8 cellular contexts compared by ENCODE assay signal in the genomic region with DNA sequence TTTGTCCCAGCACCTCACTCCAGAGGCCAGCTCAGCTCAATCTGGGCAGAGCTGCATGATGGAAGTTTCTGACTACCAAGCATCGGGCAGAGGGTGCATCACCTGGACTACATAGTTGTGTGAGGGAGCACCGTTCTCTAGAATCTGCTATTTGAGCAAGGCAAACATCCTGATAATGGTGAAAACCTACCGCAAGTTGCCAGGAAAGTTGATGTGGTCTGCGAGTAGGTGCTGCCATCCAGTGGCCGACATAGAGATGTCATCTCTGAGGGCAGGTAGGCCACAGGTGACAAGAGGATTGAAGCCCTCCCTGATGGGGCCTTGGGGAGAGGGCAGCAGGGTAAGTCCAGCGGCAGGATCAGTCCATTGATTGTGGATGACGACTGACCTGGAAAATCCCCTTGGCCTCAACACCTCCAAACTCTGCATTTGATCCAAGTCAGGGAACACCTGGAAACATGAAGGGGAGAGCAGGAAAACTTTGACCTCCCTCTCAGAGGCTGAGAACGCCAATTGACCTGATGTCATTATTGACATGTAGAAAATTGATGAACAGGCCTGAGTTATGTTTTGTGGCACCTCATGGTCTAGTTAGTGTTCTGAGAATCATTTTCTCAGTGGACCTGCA. TPM values are rescaled to one million over a fixed set of nuclear protein-coding genes. Genes with fewer than 3 reads are reported as not detected.
A peak's percentile ranks its signal among the peaks of the same experiment; 100 is the strongest.
DNase-seq lines count a peak whose midpoint lies in the region; ATAC-seq and TF ChIP-seq lines count a peak whose summit lies in the region.

No MANE protein-coding gene starts in this region.

- intact Hi-C loops in testis (cut with DNase I; ENCODE audit: low total_unique reads), result no loop called here

- TF ChIP-seq POLR2A in testis (IDR thresholded peaks at IDR 0.05), result no peak

- peak; percentile 70 for TF ChIP-seq CTCF in foreskin keratinocyte (conservative IDR thresholded peaks at IDR 0.05)
- TF ChIP-seq CTCF in testis (IDR thresholded peaks at IDR 0.05), result peak in 2 of 3 experiments; percentile 38 to 40

- H3K4me1 ChIP-seq in foreskin keratinocyte (no peaks in the 10 kb centered on the region), testis (no peaks in the 10 kb centered on the region)
- H3K4me1 ChIP-seq in effector memory CD4-positive, alpha-beta T cell (ENCODE audit: control insufficient read depth, insufficient read depth, low read length, poor library complexity, severe bottlenecking), result no peaks in the 10 kb centered on the region

- no peak overlapping the region for H3K27ac ChIP-seq in foreskin keratinocyte
- no peak overlapping the region for H3K27ac ChIP-seq in testis
- H3K27ac ChIP-seq in effector memory CD4-positive, alpha-beta T cell (ENCODE audit: insufficient read depth, low read length, poor library complexity, severe bottlenecking), result no peak overlapping the region

- ATAC-seq in HG03439 (IDR thresholded peaks at IDR 0.05; ENCODE audit: unreplicated experiment), result peak; percentile 84
- ATAC-seq in foreskin keratinocyte, result peak; percentile 84
- ATAC-seq in HG02571 (IDR thresholded peaks at IDR 0.05; ENCODE audit: unreplicated experiment), result no peak

- no peak overlapping the region for H3K4me3 ChIP-seq in testis
- no peak overlapping the region for H3K4me3 ChIP-seq in effector memory CD4-positive, alpha-beta T cell (ENCODE audit: insufficient read depth, low read depth, low read length, poor library complexity, severe bottlenecking)

- DNase-seq in DMS53 (lab: John Stamatoyannopoulos, UW) (peak; percentile 66), GM19240 (ENCODE audit: insufficient read length, low spot score) (peak; percentile 25), SK-MEL-5 (ENCODE audit: low read depth, low spot score) (peak; percentile 50), foreskin keratinocyte (peak in 1 of 2 donors; percentile 38), testis (peak; percentile 54)
- no peak for DNase-seq in effector memory CD4-positive, alpha-beta T cell

- H3K27me3 ChIP-seq in foreskin keratinocyte, result no peaks in the 10 kb centered on the region
- H3K27me3 ChIP-seq in testis, result no peaks in the 10 kb centered on the region
- no peaks in the 10 kb centered on the region for H3K27me3 ChIP-seq in effector memory CD4-positive, alpha-beta T cell (replicated peaks; ENCODE audit: control insufficient read depth, insufficient read depth, low read length, poor library complexity, severe bottlenecking)

- in situ Hi-C loops in SK-MEL-5 (cut with HindIII; ENCODE audit: low pct_unique_long_range_greater_than_20kb, low sequenced_read_pairs), result no loop called here

- H3K9me3 ChIP-seq in testis, result no peaks in the 10 kb centered on the region
- no peaks in the 10 kb centered on the region for H3K9me3 ChIP-seq in effector memory CD4-positive, alpha-beta T cell (ENCODE audit: control insufficient read depth, low read length)

- H3K36me3 ChIP-seq in testis (ENCODE audit: low read depth, missing control alignments), result no peaks in the 10 kb centered on the region
- H3K36me3 ChIP-seq in effector memory CD4-positive, alpha-beta T cell (ENCODE audit: control insufficient read depth, insufficient read depth, low read length), result no peaks in the 10 kb centered on the region

- WGBS in testis, 2 donors, result 36 to 38% methylated on average over 8 of the region's 8 CpGs

RNA-seq across cellular contexts. Expression of a gene that starts 3.9 kb away (rescaled TPM):
- not detected in 2 replicates for total RNA-seq in SK-MEL-5 (2014; rRNA removed; shearing (Covaris generic))
- 0.01 TPM in 1 of 2 replicates, not detected in the other for polyA plus RNA-seq in SK-MEL-5 (2015; cell fraction: cytosol; rRNA removed)
- polyA plus RNA-seq in SK-MEL-5 (2015; cell fraction: nucleus; rRNA removed), result not detected in 2 replicates
- total RNA-seq in foreskin keratinocyte (not detected in 2 replicates), testis (1 to 10 TPM; 2.4 to 7.2 TPM)
- polyA plus RNA-seq in foreskin keratinocyte (not detected in 2 replicates), testis (ENCODE audit: insufficient read depth, low read depth, low replicate concordance) (0.28 TPM)

RNA-seq across cellular contexts. Expression of a gene that starts 34.1 kb away (rescaled TPM):
- total RNA-seq in SK-MEL-5 (2014; rRNA removed; shearing (Covaris generic)), result not detected in 2 replicates
- polyA plus RNA-seq in SK-MEL-5 (2015; cell fraction: cytosol; rRNA removed), result not detected in 2 replicates
- polyA plus RNA-seq in SK-MEL-5 (2015; cell fraction: nucleus; rRNA removed), result not detected in 2 replicates
- not detected in 2 replicates for total RNA-seq in foreskin keratinocyte
- not detected in 2 replicates for polyA plus RNA-seq in foreskin keratinocyte
- under 1 TPM in 1 of 2 donors, not detected in 1; 0.62 TPM for total RNA-seq in testis
- polyA plus RNA-seq in testis (ENCODE audit: insufficient read depth, low read depth, low replicate concordance), result 1.5 TPM

Comparison
In these comparisons a context has a peak if more than half of its experiments do, and no peak if none do; other contexts are left out.
1. DNase-seq: peak in DMS53 (single experiment), GM19240 (single experiment), SK-MEL-5 (single experiment) and testis (single experiment); none in effector memory CD4-positive, alpha-beta T cell (0 of 3).